In the genomic region with DNA sequence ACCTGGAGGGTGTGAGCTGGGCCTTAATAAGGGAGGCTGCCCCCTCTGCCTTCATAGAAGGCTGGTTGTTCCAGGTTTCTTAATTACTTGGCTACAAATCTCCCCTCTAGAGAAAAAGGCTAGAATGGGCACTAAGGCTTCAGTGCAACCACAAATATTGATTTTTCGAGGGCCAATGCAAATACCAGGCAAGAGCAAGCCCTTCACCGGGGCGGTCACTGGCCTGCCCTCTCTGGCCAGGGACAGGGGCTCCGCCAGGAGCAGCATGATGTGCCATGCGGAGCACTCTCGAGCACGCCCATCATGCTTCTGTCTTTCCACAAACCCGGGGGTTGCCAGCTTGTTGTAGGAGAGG, we compare ENCODE assay signal across 27 cellular contexts.
A peak's percentile ranks its signal among the peaks of the same experiment; 100 is the strongest.
DNase-seq lines count a peak whose midpoint lies in the region; ATAC-seq and TF ChIP-seq lines count a peak whose summit lies in the region.
"Had no signal": no experiment of that assay in that cellular context is flagged by ENCODE, and none has a peak within 500 bp of the region (broad histone marks: within the 10 kb centered on the region; RNA-seq: fewer than 3 reads in every experiment).

No MANE protein-coding gene starts in this region.

- intact Hi-C loops in mucosa of descending colon (cut with DNase I, micrococcal nuclease): no loop called here
- intact Hi-C loops in activated CD4-positive, alpha-beta memory T cell treated with anti-CD3 and anti-CD28 coated beads for 36 hours (cut with micrococcal nuclease): no loop called here

- no peaks in the 10 kb centered on the region for H3K27me3 Mint-ChIP-seq in activated CD8-positive, alpha-beta memory T cell treated with anti-CD3 and anti-CD28 coated beads, Interleukin-2, amount 10 ng/mL, durations not matched to agents 7 days and 5 days
- H3K27me3 Mint-ChIP-seq in brain: peaks cover 7% of the 10 kb centered on the region
- H3K27me3 Mint-ChIP-seq in activated CD4-positive, alpha-beta memory T cell treated with anti-CD3 and anti-CD28 coated beads for 36 hours: peaks cover 3% of the 10 kb centered on the region
- H3K27me3 Mint-ChIP-seq: activated CD4-positive, alpha-beta memory T cell treated with anti-CD3 and anti-CD28 coated beads, Interleukin-2, amount 10 ng/mL, durations not matched to agents 7 days and 5 days; CD4-positive, CD25-positive, alpha-beta regulatory T cell had no signal

- no peaks in the 10 kb centered on the region for H3K4me1 Mint-ChIP-seq in activated CD8-positive, alpha-beta memory T cell treated with anti-CD3 and anti-CD28 coated beads, Interleukin-2, amount 10 ng/mL, durations not matched to agents 7 days and 5 days
- peaks cover 30% of the 10 kb centered on the region for H3K4me1 Mint-ChIP-seq in brain
- H3K4me1 Mint-ChIP-seq in activated CD4-positive, alpha-beta memory T cell treated with anti-CD3 and anti-CD28 coated beads for 36 hours (ENCODE audit: low read depth): no peaks in the 10 kb centered on the region
- H3K4me1 Mint-ChIP-seq: activated CD4-positive, alpha-beta memory T cell treated with anti-CD3 and anti-CD28 coated beads, Interleukin-2, amount 10 ng/mL, durations not matched to agents 7 days and 5 days; activated T-helper 17 cell treated with anti-CD3 and anti-CD28 coated beads, Interleukin-2, amount 50 U/mL, for 72 hours; CD4-positive, CD25-positive, alpha-beta regulatory T cell; naive thymus-derived CD8-positive, alpha-beta T cell; stimulated activated naive B cell treated with anti-CD40 and anti-IgM and Interleukin-4, amounts not matched to agents 10 μg/mL and 1 μg/mL and 100 μg/mL, for 72 hours had no signal

- H3K9me3 Mint-ChIP-seq in activated CD8-positive, alpha-beta memory T cell treated with anti-CD3 and anti-CD28 coated beads, Interleukin-2, amount 10 ng/mL, durations not matched to agents 7 days and 5 days (ENCODE audit: low read depth): no peaks in the 10 kb centered on the region
- peaks cover 0 to 3% (median 0%) of the 10 kb centered on the region in 5 experiments for H3K9me3 Mint-ChIP-seq in brain
- H3K9me3 Mint-ChIP-seq in activated CD4-positive, alpha-beta memory T cell treated with anti-CD3 and anti-CD28 coated beads for 36 hours: no peaks in the 10 kb centered on the region
- H3K9me3 Mint-ChIP-seq: activated T-helper 17 cell treated with anti-CD3 and anti-CD28 coated beads, Interleukin-2, amount 50 U/mL, for 72 hours; CD4-positive, CD25-positive, alpha-beta regulatory T cell; naive thymus-derived CD8-positive, alpha-beta T cell had no signal

- no peaks in the 10 kb centered on the region for H3K4me1 ChIP-seq in mucosa of descending colon (ENCODE audit: low read depth)
- H3K4me1 ChIP-seq: A549, body of pancreas, heart right ventricle, upper lobe of left lung had no signal

- no peak for TF ChIP-seq CTCF in brain (conservative IDR thresholded peaks at IDR 0.05)
- no peak for TF ChIP-seq CTCF in mucosa of descending colon (IDR thresholded peaks at IDR 0.05)
- no peak for TF ChIP-seq CTCF in WERI-Rb-1 (IDR thresholded peaks at IDR 0.05; ENCODE audit: low read depth, low read length)

- no peaks in the 10 kb centered on the region for H3K9me3 ChIP-seq in mucosa of descending colon
- peaks cover 3% of the 10 kb centered on the region for H3K9me3 ChIP-seq in WERI-Rb-1 (ENCODE audit: severe bottlenecking)
- H3K9me3 ChIP-seq: A549, body of pancreas, heart right ventricle, upper lobe of left lung had no signal

- CTCF ChIA-PET in activated CD8-positive, alpha-beta memory T cell treated with anti-CD3 and anti-CD28 coated beads, Interleukin-2, amount 10 ng/mL, durations not matched to agents 7 days and 5 days (lab: Charles Lee): no interaction called here
- CTCF ChIA-PET in activated CD4-positive, alpha-beta memory T cell treated with anti-CD3 and anti-CD28 coated beads for 36 hours (lab: Charles Lee): no interaction called here

- H3K27me3 ChIP-seq in WERI-Rb-1 (ENCODE audit: insufficient read depth, low read depth, severe bottlenecking): peaks cover 100% of the 10 kb centered on the region
- H3K27me3 ChIP-seq: body of pancreas, upper lobe of left lung had no signal

- POLR2A ChIA-PET in activated CD4-positive, alpha-beta memory T cell treated with anti-CD3 and anti-CD28 coated beads for 36 hours (lab: Charles Lee): no interaction called here

- DNase-seq in activated CD8-positive, alpha-beta memory T cell treated with anti-CD3 and anti-CD28 coated beads for 24 hours: peak; percentile 7
- DNase-seq in activated CD8-positive, alpha-beta memory T cell treated with anti-CD3 and anti-CD28 coated beads, Interleukin-2, amount 10 ng/mL, durations not matched to agents 7 days and 5 days: no peak
- DNase-seq in mesenteric fat pad (ENCODE audit: low spot score): peak; percentile 68
- no peak for DNase-seq in mucosa of descending colon
- DNase-seq in WERI-Rb-1: no peak
- no peak for DNase-seq in activated CD4-positive, alpha-beta memory T cell treated with anti-CD3 and anti-CD28 coated beads for 36 hours
- DNase-seq: activated CD4-positive, alpha-beta memory T cell treated with anti-CD3 and anti-CD28 coated beads, Interleukin-2, amount 10 ng/mL, durations not matched to agents 7 days and 5 days; activated CD4-positive, alpha-beta T cell treated with anti-CD3 and anti-CD28 coated beads for 1 hour; activated naive CD4-positive, alpha-beta T cell treated with anti-CD3 and anti-CD28 coated beads, Interleukin-2, amount 50 U/mL, for 16 hours; body of pancreas; CD4-positive, CD25-positive, alpha-beta regulatory T cell; cerebellar nuclear complex; dorsolateral prefrontal cortex; heart right ventricle; IMR-90; midbrain; naive thymus-derived CD8-positive, alpha-beta T cell; NCI-H2171; SHP77; stimulated activated naive B cell treated with anti-CD40 and anti-IgM and Interleukin-4, amounts not matched to agents 10 μg/mL and 1 μg/mL and 100 μg/mL, for 72 hours; substantia nigra had no signal

- H3K36me3 ChIP-seq in mucosa of descending colon (ENCODE audit: low read depth) (no peaks in the 10 kb centered on the region), WERI-Rb-1 (no peaks in the 10 kb centered on the region)
- H3K36me3 ChIP-seq: heart right ventricle, upper lobe of left lung had no signal

- H3K27ac ChIP-seq in WERI-Rb-1: no peak overlapping the region
- H3K27ac ChIP-seq: A549, body of pancreas, dorsolateral prefrontal cortex, heart right ventricle, skin epidermis, upper lobe of left lung had no signal

- no peak overlapping the region for H3K27ac Mint-ChIP-seq in activated CD8-positive, alpha-beta memory T cell treated with anti-CD3 and anti-CD28 coated beads, Interleukin-2, amount 10 ng/mL, durations not matched to agents 7 days and 5 days
- peak overlapping the region; percentile 4 to 93 (median 49) for H3K27ac Mint-ChIP-seq in brain
- H3K27ac Mint-ChIP-seq in activated CD4-positive, alpha-beta memory T cell treated with anti-CD3 and anti-CD28 coated beads for 36 hours: no peak overlapping the region
- H3K27ac Mint-ChIP-seq: activated CD4-positive, alpha-beta memory T cell treated with anti-CD3 and anti-CD28 coated beads, Interleukin-2, amount 10 ng/mL, durations not matched to agents 7 days and 5 days; activated T-helper 17 cell treated with anti-CD3 and anti-CD28 coated beads, Interleukin-2, amount 50 U/mL, for 72 hours; CD4-positive, CD25-positive, alpha-beta regulatory T cell; naive thymus-derived CD8-positive, alpha-beta T cell; stimulated activated naive B cell treated with anti-CD40 and anti-IgM and Interleukin-4, amounts not matched to agents 10 μg/mL and 1 μg/mL and 100 μg/mL, for 72 hours had no signal

- no peaks in the 10 kb centered on the region for H3K36me3 Mint-ChIP-seq in activated CD8-positive, alpha-beta memory T cell treated with anti-CD3 and anti-CD28 coated beads, Interleukin-2, amount 10 ng/mL, durations not matched to agents 7 days and 5 days
- no peaks in the 10 kb centered on the region for H3K36me3 Mint-ChIP-seq in brain
- no peaks in the 10 kb centered on the region for H3K36me3 Mint-ChIP-seq in activated CD4-positive, alpha-beta memory T cell treated with anti-CD3 and anti-CD28 coated beads for 36 hours
- H3K36me3 Mint-ChIP-seq: CD4-positive, CD25-positive, alpha-beta regulatory T cell; naive thymus-derived CD8-positive, alpha-beta T cell; stimulated activated naive B cell treated with anti-CD40 and anti-IgM and Interleukin-4, amounts not matched to agents 10 μg/mL and 1 μg/mL and 100 μg/mL, for 72 hours had no signal

- H3K4me3 ChIP-seq in mucosa of descending colon (no peak overlapping the region), WERI-Rb-1 (ENCODE audit: low read depth, low read length) (no peak overlapping the region)
- H3K4me3 ChIP-seq: A549, body of pancreas, heart right ventricle, skin epidermis, upper lobe of left lung had no signal

- ATAC-seq in activated CD8-positive, alpha-beta memory T cell treated with anti-CD3 and anti-CD28 coated beads, Interleukin-2, amount 10 ng/mL, durations not matched to agents 7 days and 5 days: no peak
- ATAC-seq in mucosa of descending colon: no peak
- no peak for ATAC-seq in GM21576 (IDR thresholded peaks at IDR 0.05; ENCODE audit: unreplicated experiment)
- ATAC-seq: A549; activated T-helper 17 cell treated with anti-CD3 and anti-CD28 coated beads, Interleukin-2, amount 50 U/mL, for 72 hours; body of pancreas; naive thymus-derived CD8-positive, alpha-beta T cell; stimulated activated naive B cell treated with anti-CD40 and anti-IgM and Interleukin-4, amounts not matched to agents 10 μg/mL and 1 μg/mL and 100 μg/mL, for 72 hours had no signal

- H3K4me3 Mint-ChIP-seq in activated CD8-positive, alpha-beta memory T cell treated with anti-CD3 and anti-CD28 coated beads, Interleukin-2, amount 10 ng/mL, durations not matched to agents 7 days and 5 days: no peak overlapping the region
- peak overlapping the region in 1 of 5 experiments; percentile 8 for H3K4me3 Mint-ChIP-seq in brain
- no peak overlapping the region for H3K4me3 Mint-ChIP-seq in activated CD4-positive, alpha-beta memory T cell treated with anti-CD3 and anti-CD28 coated beads for 36 hours
- H3K4me3 Mint-ChIP-seq: activated CD4-positive, alpha-beta memory T cell treated with anti-CD3 and anti-CD28 coated beads, Interleukin-2, amount 10 ng/mL, durations not matched to agents 7 days and 5 days; activated T-helper 17 cell treated with anti-CD3 and anti-CD28 coated beads, Interleukin-2, amount 50 U/mL, for 72 hours; CD4-positive, CD25-positive, alpha-beta regulatory T cell; naive thymus-derived CD8-positive, alpha-beta T cell; stimulated activated naive B cell treated with anti-CD40 and anti-IgM and Interleukin-4, amounts not matched to agents 10 μg/mL and 1 μg/mL and 100 μg/mL, for 72 hours had no signal

Comparison
In these comparisons a context has a peak if more than half of its experiments do, and no peak if none do; other contexts are left out.
1. DNase-seq: peak in activated CD8-positive, alpha-beta memory T cell treated with anti-CD3 and anti-CD28 coated beads for 24 hours (single experiment) and mesenteric fat pad (single experiment); none in activated CD8-positive, alpha-beta memory T cell treated with anti-CD3 and anti-CD28 coated beads, Interleukin-2, amount 10 ng/mL, durations not matched to agents 7 days and 5 days (single experiment), mucosa of descending colon (0 of 3), WERI-Rb-1 (single experiment) and activated CD4-positive, alpha-beta memory T cell treated with anti-CD3 and anti-CD28 coated beads for 36 hours (single experiment).
2. H3K27ac Mint-ChIP-seq: peak in brain (5 of 5); none in activated CD8-positive, alpha-beta memory T cell treated with anti-CD3 and anti-CD28 coated beads, Interleukin-2, amount 10 ng/mL, durations not matched to agents 7 days and 5 days (single experiment) and activated CD4-positive, alpha-beta memory T cell treated with anti-CD3 and anti-CD28 coated beads for 36 hours (single experiment).